ENCODE assay signal across 8 cellular contexts in the genomic region with DNA sequence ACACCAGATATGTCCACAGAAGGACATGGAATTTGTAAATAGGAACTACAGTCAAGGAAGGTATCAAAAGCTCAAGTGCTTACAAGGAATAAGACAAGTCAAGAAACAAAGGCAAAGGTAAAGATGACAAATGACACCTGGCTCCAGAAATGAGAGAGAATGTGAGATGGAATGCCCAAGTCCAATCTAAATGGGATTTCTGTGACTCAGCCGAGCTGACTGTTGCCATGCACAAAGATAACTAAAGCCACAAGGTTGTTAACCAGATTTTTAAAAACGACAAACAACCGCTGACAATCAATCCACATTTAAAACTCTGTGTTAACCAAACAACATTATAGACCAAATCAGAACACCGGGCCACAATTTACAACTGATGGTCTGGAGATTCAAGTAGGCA. TPM values are rescaled to one million over a fixed set of nuclear protein-coding genes. Genes with fewer than 3 reads are reported as not detected.
DNase-seq lines count a peak whose midpoint lies in the region; ATAC-seq and TF ChIP-seq lines count a peak whose summit lies in the region.

No MANE protein-coding gene starts in this region.

- CTCF ChIA-PET in CD4-positive, alpha-beta T cell (lab: Charles Lee) = no interaction called here

- H3K4me3 Mint-ChIP-seq in CD4-positive, alpha-beta T cell = peak overlapping the region; percentile 96

- H3K36me3 ChIP-seq in KMS-11 (ENCODE audit: insufficient read depth) (no peaks in the 10 kb centered on the region), brain microvascular endothelial cell (replicated peaks) (peaks cover 11% of the 10 kb centered on the region), mesendoderm (ENCODE audit: control insufficient read depth, insufficient read depth, low read length) (no peaks in the 10 kb centered on the region)

- no peaks in the 10 kb centered on the region for H4K20me1 ChIP-seq in KMS-11 (ENCODE audit: insufficient read depth)

- ATAC-seq in CD4-positive, alpha-beta T cell (ENCODE audit: poor library complexity) = no peak
- ATAC-seq in HG02870 (IDR thresholded peaks at IDR 0.05; ENCODE audit: unreplicated experiment) (no peak), GM18511 (IDR thresholded peaks at IDR 0.05; ENCODE audit: unreplicated experiment) (no peak)

- no peak overlapping the region for H2BK120ac ChIP-seq in mesendoderm (ENCODE audit: low read depth, low read length)

- H2AFZ ChIP-seq in KMS-11 (ENCODE audit: low read depth) = peak overlapping the region; percentile 84

- H3K4me3 ChIP-seq in KMS-11 (IDR thresholded peaks at IDR 0.05; ENCODE audit: insufficient read depth, low read depth, low read length) = peak overlapping the region; percentile 91
- H3K4me3 ChIP-seq in brain microvascular endothelial cell (ENCODE audit: low read depth, low read length) = peak overlapping the region; percentile 90
- peak overlapping the region; percentile 97 for H3K4me3 ChIP-seq in mesendoderm (ENCODE audit: low read length)

- no peak overlapping the region for H4K8ac ChIP-seq in mesendoderm (ENCODE audit: low read depth, low read length)

- H2AK5ac ChIP-seq in mesendoderm (ENCODE audit: low read length) = no peak overlapping the region

- H3K27me3 ChIP-seq in CD4-positive, alpha-beta T cell (ENCODE audit: control insufficient read depth, insufficient read depth, low read length) = no peaks in the 10 kb centered on the region
- no peaks in the 10 kb centered on the region for H3K27me3 ChIP-seq in KMS-11 (ENCODE audit: insufficient read depth, low read depth)
- H3K27me3 ChIP-seq in brain microvascular endothelial cell (replicated peaks) = no peaks in the 10 kb centered on the region
- no peaks in the 10 kb centered on the region for H3K27me3 ChIP-seq in mesendoderm (ENCODE audit: insufficient read depth, low read length, poor library complexity)

- intact Hi-C loops in CD4-positive, alpha-beta T cell (cut with DNase I, micrococcal nuclease) = loop anchor here (5.0 to 10.0 kb wide), 3 partner anchors 221 to 921 kb away; a partner anchor contains a TSS

- in situ Hi-C loops in brain microvascular endothelial cell (cut with HindIII; ENCODE audit: low pct_ligation_motif_present, low sequenced_read_pairs) = no loop called here

- H3K23ac ChIP-seq in mesendoderm (ENCODE audit: low read length) = no peak overlapping the region

- H3K27me3 Mint-ChIP-seq in CD4-positive, alpha-beta T cell = no peaks in the 10 kb centered on the region

- H3K18ac ChIP-seq in mesendoderm (ENCODE audit: low read length) = peak overlapping the region; percentile 63

- H2BK15ac ChIP-seq in mesendoderm (replicated peaks; ENCODE audit: low read depth) = no peak overlapping the region

- H3K4me1 ChIP-seq in KMS-11 (ENCODE audit: low read depth, poor library complexity, severe bottlenecking) (peaks cover 4% of the 10 kb centered on the region), mesendoderm (ENCODE audit: control insufficient read depth, low read depth, low read length) (no peaks in the 10 kb centered on the region)

- peaks cover 18% of the 10 kb centered on the region; the same call in 1 of the 2 replicates for H3K79me2 ChIP-seq in KMS-11 (ENCODE audit: insufficient read depth, low read depth)
- H3K79me2 ChIP-seq in mesendoderm (ENCODE audit: control insufficient read depth, insufficient read depth, low read length) = peaks cover 24% of the 10 kb centered on the region

- DNase-seq in CD4-positive, alpha-beta T cell = no peak
- peak; percentile 12 for DNase-seq in brain microvascular endothelial cell
- DNase-seq in mesendoderm = peak; percentile 49
- no peak for DNase-seq in NCI-H1105 (lab: John Stamatoyannopoulos, UW)
- DNase-seq in GM19238 (ENCODE audit: insufficient read length, low spot score) = no peak

- H3K9me3 ChIP-seq in CD4-positive, alpha-beta T cell (ENCODE audit: control insufficient read depth, low read length) = no peaks in the 10 kb centered on the region

- H3K27ac ChIP-seq in CD4-positive, alpha-beta T cell (ENCODE audit: low read depth, low read length) = no peak overlapping the region
- peak overlapping the region; percentile 78 for H3K27ac ChIP-seq in KMS-11
- H3K27ac ChIP-seq in brain microvascular endothelial cell = no peak overlapping the region
- no peak overlapping the region for H3K27ac ChIP-seq in mesendoderm (ENCODE audit: low read depth, low read length)

- H3K9me3 Mint-ChIP-seq in CD4-positive, alpha-beta T cell = no peaks in the 10 kb centered on the region

- H3K27ac Mint-ChIP-seq in CD4-positive, alpha-beta T cell = peak overlapping the region; percentile 95

- H2BK5ac ChIP-seq in mesendoderm (ENCODE audit: low read length) = no peak overlapping the region

- no CpG with 5 or more reads among the region's 4 CpGs for WGBS in mesendoderm (ENCODE audit: extremely low coverage, insufficient coverage, low lambda C conversion rate)

- no peak overlapping the region for H4K5ac ChIP-seq in mesendoderm (ENCODE audit: low read length)

- peak overlapping the region; percentile 96 for H3K4me2 ChIP-seq in KMS-11
- H3K4me2 ChIP-seq in mesendoderm (ENCODE audit: low read length) = peak overlapping the region; percentile 31

- H3K9ac ChIP-seq in KMS-11 (peak overlapping the region; percentile 94), mesendoderm (ENCODE audit: low read length) (peak overlapping the region; percentile 97)

- peaks cover 40% of the 10 kb centered on the region for H3K36me3 Mint-ChIP-seq in CD4-positive, alpha-beta T cell (ENCODE audit: low read depth)

- H3K56ac ChIP-seq in mesendoderm (ENCODE audit: low read length) = peak overlapping the region; percentile 97

- POLR2A ChIA-PET in CD4-positive, alpha-beta T cell (lab: Charles Lee) = interaction anchor here (0.6 kb wide), 1 partner anchor 76 kb away, joined by 3 read pairs; a partner anchor contains a TSS

- peaks cover 2% of the 10 kb centered on the region for H3K79me1 ChIP-seq in mesendoderm (ENCODE audit: low read length)

- no peak for TF ChIP-seq CTCF in CD4-positive, alpha-beta T cell (IDR thresholded peaks at IDR 0.05)
- no peak for TF ChIP-seq CTCF in KMS-11 (conservative IDR thresholded peaks at IDR 0.05; ENCODE audit: low read depth, low read length)
- no peak for TF ChIP-seq CTCF in brain microvascular endothelial cell (IDR thresholded peaks at IDR 0.05; ENCODE audit: low read depth, low read length, missing control alignments)

- H3K4me1 Mint-ChIP-seq in CD4-positive, alpha-beta T cell (ENCODE audit: low read depth) = peaks cover 53% of the 10 kb centered on the region

- peak overlapping the region; percentile 38 for H3K4ac ChIP-seq in mesendoderm (ENCODE audit: low read depth, low read length)

RNA-seq across cellular contexts. Expression of a gene that starts 1.1 kb away (rescaled TPM):
- total RNA-seq in CD4-positive, alpha-beta T cell = 1 to 10 TPM; 9.0 to 9.9 TPM
- polyA plus RNA-seq in mesendoderm (2013, experiment 1 of 2) = 16.0 TPM
- polyA plus RNA-seq in mesendoderm (2013, experiment 2 of 2) = 17.8 TPM

Comparison
In these comparisons a context has a peak if more than half of its experiments do, and no peak if none do; other contexts are left out.
1. DNase-seq: peak in brain microvascular endothelial cell (single experiment) and mesendoderm (single experiment); none in CD4-positive, alpha-beta T cell (0 of 10), NCI-H1105 (single experiment) and GM19238 (single experiment).
2. Peak in every context shown above with its lines, with median percentiles within 50 percentile points of each other: H3K4me3 ChIP-seq.